In the genomic region with DNA sequence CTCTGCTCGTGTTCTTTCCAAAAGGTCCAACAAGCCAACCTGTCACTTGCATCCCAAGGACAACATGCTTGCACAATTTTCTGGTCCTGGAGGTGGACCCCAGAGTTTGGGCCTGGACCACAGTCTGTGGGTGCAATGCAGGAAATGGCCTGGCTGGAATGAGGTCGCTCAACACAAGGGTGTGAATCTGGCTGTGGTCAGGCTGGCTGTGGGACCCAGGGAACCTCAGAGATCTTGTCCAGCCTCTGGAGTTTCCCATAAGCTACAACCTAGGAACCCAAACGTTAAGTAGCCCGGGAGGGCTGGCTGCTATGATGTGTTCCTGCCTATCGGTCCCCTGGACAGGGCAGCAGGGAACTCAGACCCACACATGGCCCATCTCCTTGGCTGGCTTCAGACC, we compare ENCODE assay signal across 19 cellular contexts.
"Had no signal": no experiment of that assay in that cellular context is flagged by ENCODE, and none has a peak within 500 bp of the region (broad histone marks: within the 10 kb centered on the region; RNA-seq: fewer than 3 reads in every experiment).

No MANE protein-coding gene starts in this region.

- H3K27me3 ChIP-seq: gastrocnemius medialis, heart right ventricle, ovary had no signal

- FAIRE-seq: endometrium, keratinocyte, small intestine had no signal

- H3K27ac ChIP-seq: gastrocnemius medialis, heart right ventricle, ovary had no signal

- H3K9me3 ChIP-seq: gastrocnemius medialis, heart right ventricle, ovary had no signal

- ATAC-seq: esophagus mucosa; gastrocnemius medialis; heart right ventricle; left cardiac atrium; left ventricle myocardium superior; naive thymus-derived CD4-positive, alpha-beta T cell; right cardiac atrium had no signal

- H3K4me3 ChIP-seq: gastrocnemius medialis, heart right ventricle, lung, ovary had no signal

- DNase-seq: effector memory CD4-positive, alpha-beta T cell; gastrocnemius medialis; heart right ventricle; immature natural killer cell; left cardiac atrium; left ventricle myocardium superior; mesendoderm; naive thymus-derived CD4-positive, alpha-beta T cell; ovary; small intestine; stimulated activated CD4-positive, alpha-beta T cell treated with anti-CD3 and anti-CD28 coated beads, Interleukin-12 subunit alpha, Interleukin-12 subunit beta, amount 100 ng/mL, for 4 hours; stimulated activated CD4-positive, alpha-beta T cell treated with anti-CD3 and anti-CD28 coated beads, Interleukin-2, amount 100 ng/mL, for 48 hours; stimulated activated naive CD4-positive, alpha-beta T cell treated with Interleukin-2 at 50 U/mL for 16 hours; trophoblast cell had no signal

- H3K36me3 ChIP-seq: ovary had no signal

- H3K4me1 ChIP-seq: gastrocnemius medialis had no signal
